In genomic region chr16:2980227-2981176, GRCh38 we compare ENCODE assay signal across 1 cellular context.
A peak's percentile ranks its signal among the peaks of the same experiment; 100 is the strongest.
TF ChIP-seq lines count a peak whose summit lies in the region.

Gene PKMYT1, minus strand, starts transcription at chr16:2980446. Its CDS starts 789 bp downstream, at chr16:2979657.

TF ChIP-seq in HepG2, 621 proteins besides CTCF, POLR2A, EP300 and RAD21 (continued from another document and continues in another):
- 0 out of 2 replicates have a peak, but pooled peaks have one; percentile 53 for TF ChIP-seq ZNF142 (CRISPR knock-in tag; IDR thresholded peaks at IDR 0.05)
- TF ChIP-seq, protein P1, sequence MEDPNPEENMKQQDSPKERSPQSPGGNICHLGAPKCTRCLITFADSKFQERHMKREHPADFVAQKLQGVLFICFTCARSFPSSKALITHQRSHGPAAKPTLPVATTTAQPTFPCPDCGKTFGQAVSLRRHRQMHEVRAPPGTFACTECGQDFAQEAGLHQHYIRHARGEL (CRISPR knock-in tag; IDR thresholded peaks at IDR 0.05), result no peak
- peak; percentile 45; the same call in 1 of the 2 replicates for TF ChIP-seq MEIS2 (CRISPR knock-in tag; IDR thresholded peaks at IDR 0.05)
- no peak for TF ChIP-seq ZNF235 (CRISPR knock-in tag; IDR thresholded peaks at IDR 0.05; ENCODE audit: borderline replicate concordance)
- TF ChIP-seq ZSCAN5A (CRISPR knock-in tag; IDR thresholded peaks at IDR 0.05; ENCODE audit: borderline replicate concordance), result no peak
- TF ChIP-seq, protein P2, sequence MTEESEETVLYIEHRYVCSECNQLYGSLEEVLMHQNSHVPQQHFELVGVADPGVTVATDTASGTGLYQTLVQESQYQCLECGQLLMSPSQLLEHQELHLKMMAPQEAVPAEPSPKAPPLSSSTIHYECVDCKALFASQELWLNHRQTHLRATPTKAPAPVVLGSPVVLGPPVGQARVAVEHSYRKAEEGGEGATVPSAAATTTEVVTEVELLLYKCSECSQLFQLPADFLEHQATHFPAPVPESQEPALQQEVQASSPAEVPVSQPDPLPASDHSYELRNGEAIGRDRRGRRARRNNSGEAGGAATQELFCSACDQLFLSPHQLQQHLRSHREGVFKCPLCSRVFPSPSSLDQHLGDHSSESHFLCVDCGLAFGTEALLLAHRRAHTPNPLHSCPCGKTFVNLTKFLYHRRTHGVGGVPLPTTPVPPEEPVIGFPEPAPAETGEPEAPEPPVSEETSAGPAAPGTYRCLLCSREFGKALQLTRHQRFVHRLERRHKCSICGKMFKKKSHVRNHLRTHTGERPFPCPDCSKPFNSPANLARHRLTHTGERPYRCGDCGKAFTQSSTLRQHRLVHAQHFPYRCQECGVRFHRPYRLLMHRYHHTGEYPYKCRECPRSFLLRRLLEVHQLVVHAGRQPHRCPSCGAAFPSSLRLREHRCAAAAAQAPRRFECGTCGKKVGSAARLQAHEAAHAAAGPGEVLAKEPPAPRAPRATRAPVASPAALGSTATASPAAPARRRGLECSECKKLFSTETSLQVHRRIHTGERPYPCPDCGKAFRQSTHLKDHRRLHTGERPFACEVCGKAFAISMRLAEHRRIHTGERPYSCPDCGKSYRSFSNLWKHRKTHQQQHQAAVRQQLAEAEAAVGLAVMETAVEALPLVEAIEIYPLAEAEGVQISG (CRISPR knock-in tag; IDR thresholded peaks at IDR 0.05), result peak; percentile 47
- TF ChIP-seq IKZF4 (CRISPR knock-in tag; IDR thresholded peaks at IDR 0.05; ENCODE audit: borderline replicate concordance, low read depth, not compliant biosample characterization), result peak; percentile 67
- no peak for TF ChIP-seq SNAI1 (CRISPR knock-in tag; IDR thresholded peaks at IDR 0.05; ENCODE audit: borderline replicate concordance)
- no peak for TF ChIP-seq SYNCRIP (IDR thresholded peaks at IDR 0.05; ENCODE audit: insufficient read depth, low read depth, low read length)
- no peak for TF ChIP-seq NBN (conservative IDR thresholded peaks at IDR 0.05)
- TF ChIP-seq TEF (CRISPR knock-in tag; IDR thresholded peaks at IDR 0.05), result peak; percentile 59; the same call in 1 of the 2 replicates
- no peak for TF ChIP-seq ZNF879 (CRISPR knock-in tag; IDR thresholded peaks at IDR 0.05)
- TF ChIP-seq, protein P3, sequence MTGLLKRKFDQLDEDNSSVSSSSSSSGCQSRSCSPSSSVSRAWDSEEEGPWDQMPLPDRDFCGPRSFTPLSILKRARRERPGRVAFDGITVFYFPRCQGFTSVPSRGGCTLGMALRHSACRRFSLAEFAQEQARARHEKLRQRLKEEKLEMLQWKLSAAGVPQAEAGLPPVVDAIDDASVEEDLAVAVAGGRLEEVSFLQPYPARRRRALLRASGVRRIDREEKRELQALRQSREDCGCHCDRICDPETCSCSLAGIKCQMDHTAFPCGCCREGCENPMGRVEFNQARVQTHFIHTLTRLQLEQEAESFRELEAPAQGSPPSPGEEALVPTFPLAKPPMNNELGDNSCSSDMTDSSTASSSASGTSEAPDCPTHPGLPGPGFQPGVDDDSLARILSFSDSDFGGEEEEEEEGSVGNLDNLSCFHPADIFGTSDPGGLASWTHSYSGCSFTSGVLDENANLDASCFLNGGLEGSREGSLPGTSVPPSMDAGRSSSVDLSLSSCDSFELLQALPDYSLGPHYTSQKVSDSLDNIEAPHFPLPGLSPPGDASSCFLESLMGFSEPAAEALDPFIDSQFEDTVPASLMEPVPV (CRISPR knock-in tag; IDR thresholded peaks at IDR 0.05), result peak; percentile 86; the same call in 1 of the 2 replicates
- TF ChIP-seq, protein P4, sequence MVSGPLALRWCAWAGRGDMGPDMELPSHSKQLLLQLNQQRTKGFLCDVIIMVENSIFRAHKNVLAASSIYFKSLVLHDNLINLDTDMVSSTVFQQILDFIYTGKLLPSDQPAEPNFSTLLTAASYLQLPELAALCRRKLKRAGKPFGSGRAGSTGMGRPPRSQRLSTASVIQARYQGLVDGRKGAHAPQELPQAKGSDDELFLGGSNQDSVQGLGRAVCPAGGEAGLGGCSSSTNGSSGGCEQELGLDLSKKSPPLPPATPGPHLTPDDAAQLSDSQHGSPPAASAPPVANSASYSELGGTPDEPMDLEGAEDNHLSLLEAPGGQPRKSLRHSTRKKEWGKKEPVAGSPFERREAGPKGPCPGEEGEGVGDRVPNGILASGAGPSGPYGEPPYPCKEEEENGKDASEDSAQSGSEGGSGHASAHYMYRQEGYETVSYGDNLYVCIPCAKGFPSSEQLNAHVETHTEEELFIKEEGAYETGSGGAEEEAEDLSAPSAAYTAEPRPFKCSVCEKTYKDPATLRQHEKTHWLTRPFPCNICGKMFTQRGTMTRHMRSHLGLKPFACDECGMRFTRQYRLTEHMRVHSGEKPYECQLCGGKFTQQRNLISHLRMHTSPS (CRISPR knock-in tag; IDR thresholded peaks at IDR 0.05; ENCODE audit: low read depth), result no peak
- peak; percentile 33; the same call in 1 of the 2 replicates for TF ChIP-seq SAFB2 (CRISPR knock-in tag; IDR thresholded peaks at IDR 0.05; ENCODE audit: borderline replicate concordance, low read depth)
- TF ChIP-seq ZNF33B (CRISPR knock-in tag; IDR thresholded peaks at IDR 0.05), result peak; percentile 56; the same call in 1 of the 2 replicates
- TF ChIP-seq ARNT (IDR thresholded peaks at IDR 0.05), result no peak
- no peak for TF ChIP-seq SNRNP70 (IDR thresholded peaks at IDR 0.05; ENCODE audit: low read depth, low read length)
- TF ChIP-seq CCDC6 (CRISPR knock-in tag; IDR thresholded peaks at IDR 0.05), result no peak; the same call in 1 of the 2 replicates
- TF ChIP-seq RELA (CRISPR knock-in tag; IDR thresholded peaks at IDR 0.05), result no peak
- TF ChIP-seq TFAP4 (IDR thresholded peaks at IDR 0.05; ENCODE audit: borderline replicate concordance, low read depth), result 0 out of 2 replicates have a peak, but pooled peaks have one; percentile 24
- no peak for TF ChIP-seq ZNF326 (CRISPR knock-in tag; IDR thresholded peaks at IDR 0.05; ENCODE audit: borderline replicate concordance)
- TF ChIP-seq KLF16 (CRISPR knock-in tag; IDR thresholded peaks at IDR 0.05), result peak in 1 of 2 experiments; percentile 10; a peak in 1 of 4 replicates
- TF ChIP-seq RORA (CRISPR knock-in tag; IDR thresholded peaks at IDR 0.05), result no peak
- TF ChIP-seq MBNL3 (CRISPR knock-in tag; conservative IDR thresholded peaks at IDR 0.05), result no peak
- 0 out of 2 replicates have a peak, but pooled peaks have one; percentile 18 for TF ChIP-seq CHCHD3 (CRISPR knock-in tag; IDR thresholded peaks at IDR 0.05)
- peak; percentile 67; the same call in 1 of the 2 replicates for TF ChIP-seq ZNF777 (CRISPR knock-in tag; IDR thresholded peaks at IDR 0.05)
- no peak for TF ChIP-seq ZNF562 (CRISPR knock-in tag; IDR thresholded peaks at IDR 0.05; ENCODE audit: borderline replicate concordance)
- 0 out of 2 replicates have a peak, but pooled peaks have one; percentile 65 for TF ChIP-seq ZNF674 (CRISPR knock-in tag; IDR thresholded peaks at IDR 0.05; ENCODE audit: low read depth)
- no peak for TF ChIP-seq DPF2 (CRISPR knock-in tag; IDR thresholded peaks at IDR 0.05; ENCODE audit: borderline replicate concordance, low read depth)
- peak; percentile 42; the same call in 1 of the 2 replicates for TF ChIP-seq PATZ1 (CRISPR knock-in tag; IDR thresholded peaks at IDR 0.05)
- peak; percentile 34 for TF ChIP-seq HNRNPLL (IDR thresholded peaks at IDR 0.05; ENCODE audit: low read depth, low read length, poor library complexity, severe bottlenecking)
- TF ChIP-seq CEBPB (IDR thresholded peaks at IDR 0.05; ENCODE audit: borderline replicate concordance, low read depth, low read length), result no peak
- TF ChIP-seq XBP1 (CRISPR knock-in tag; IDR thresholded peaks at IDR 0.05), result no peak
- TF ChIP-seq ZMYM4 (CRISPR knock-in tag; IDR thresholded peaks at IDR 0.05), result peak; percentile 13; the same call in 1 of the 2 replicates
- TF ChIP-seq THRA (CRISPR knock-in tag; IDR thresholded peaks at IDR 0.05; ENCODE audit: borderline replicate concordance), result no peak
- peak; percentile 41; the same call in 1 of the 2 replicates for TF ChIP-seq MYC (CRISPR knock-in tag; IDR thresholded peaks at IDR 0.05; ENCODE audit: borderline replicate concordance)
- 0 out of 2 replicates have a peak, but pooled peaks have one; percentile 26 for TF ChIP-seq ARHGAP35 (CRISPR knock-in tag; IDR thresholded peaks at IDR 0.05; ENCODE audit: borderline replicate concordance)
- TF ChIP-seq HOXA5 (CRISPR knock-in tag; IDR thresholded peaks at IDR 0.05), result peak; percentile 74
- peak; percentile 61; the same call in 1 of the 2 replicates for TF ChIP-seq NFKB2 (CRISPR knock-in tag; IDR thresholded peaks at IDR 0.05; ENCODE audit: borderline replicate concordance)
- TF ChIP-seq XRCC5 (optimal IDR thresholded peaks at IDR 0.05; ENCODE audit: low read length), result no peak
- no peak for TF ChIP-seq ZNF484 (CRISPR knock-in tag; IDR thresholded peaks at IDR 0.05; ENCODE audit: borderline replicate concordance, low read depth)
